In the genomic region with DNA sequence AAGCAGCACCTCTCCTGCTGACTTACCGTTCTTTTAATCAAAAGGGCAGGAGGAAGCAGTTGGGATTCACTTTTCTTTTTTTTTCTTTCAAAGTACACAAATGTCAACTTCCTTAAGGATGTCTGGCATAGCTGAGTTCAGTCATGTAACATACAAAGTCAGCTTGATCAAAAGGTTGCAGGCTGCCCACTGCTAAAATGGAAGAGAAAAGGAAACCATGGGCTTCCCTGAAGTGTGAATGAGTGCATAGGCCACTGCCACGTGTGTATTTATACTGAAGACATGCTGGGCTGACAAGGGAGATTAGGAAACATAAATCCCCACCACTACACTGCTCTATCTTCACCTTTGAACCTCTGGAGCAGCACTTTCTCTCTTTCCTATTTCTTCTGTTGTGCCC, we compare ENCODE assay signal across 14 cellular contexts.
"Had no signal": no experiment of that assay in that cellular context is flagged by ENCODE, and none has a peak within 500 bp of the region (broad histone marks: within the 10 kb centered on the region; RNA-seq: fewer than 3 reads in every experiment).

No MANE protein-coding gene starts in this region.

- H3K36me3 ChIP-seq: lower lobe of right lung, thyroid gland, uterus had no signal

- H3K27ac ChIP-seq: hepatocyte, lower lobe of right lung, thyroid gland, uterus had no signal

- H3K27me3 Mint-ChIP-seq: activated naive CD4-positive, alpha-beta T cell treated with anti-CD3 and anti-CD28 coated beads, Interleukin-2, amount 50 U/mL, for 24 hours; brain had no signal

- H3K79me2 ChIP-seq: hepatocyte had no signal

- H3K9me3 Mint-ChIP-seq: activated naive CD4-positive, alpha-beta T cell treated with anti-CD3 and anti-CD28 coated beads, Interleukin-2, amount 50 U/mL, for 24 hours; brain; nephron progenitor cell; T-helper 2 cell treated with Interferon-gamma antibody and Interleukin-4, amounts not matched to agents 5 μg/mL and 100 μg/mL, for 36 hours had no signal

- H3K4me1 ChIP-seq: uterus had no signal

- H3K4me3 ChIP-seq: hepatocyte, lower lobe of right lung, smooth muscle cell, thyroid gland, uterus had no signal

- H3K4me3 Mint-ChIP-seq: activated naive CD4-positive, alpha-beta T cell treated with anti-CD3 and anti-CD28 coated beads, Interleukin-2, amount 50 U/mL, for 24 hours; brain; nephron progenitor cell; T-helper 2 cell treated with Interferon-gamma antibody and Interleukin-4, amounts not matched to agents 5 μg/mL and 100 μg/mL, for 36 hours had no signal

- H3K27ac Mint-ChIP-seq: activated naive CD4-positive, alpha-beta T cell treated with anti-CD3 and anti-CD28 coated beads, Interleukin-2, amount 50 U/mL, for 24 hours; T-helper 2 cell treated with Interferon-gamma antibody and Interleukin-4, amounts not matched to agents 5 μg/mL and 100 μg/mL, for 36 hours had no signal

- H3K9me3 ChIP-seq: lower lobe of right lung, thyroid gland, uterus had no signal

- H3K27me3 ChIP-seq: hepatocyte, thyroid gland, uterus had no signal

- H3K36me3 Mint-ChIP-seq: brain had no signal

- H2AFZ ChIP-seq: hepatocyte had no signal

- H3K4me2 ChIP-seq: hepatocyte, smooth muscle cell had no signal

- DNase-seq: activated CD4-positive, alpha-beta T cell treated with anti-CD3 and anti-CD28 coated beads, Interleukin-2, amount 50 U/mL, for 4 hours; activated CD4-positive, CD25-positive, alpha-beta regulatory T cell treated with anti-CD3 and anti-CD28 coated beads, Interleukin-2, amount 50 U/mL, for 72 hours; activated effector memory CD4-positive, alpha-beta T cell treated with Interleukin-2 at 50 U/mL for 16 hours; activated T-cell treated with anti-CD3 and anti-CD28 coated beads, Interleukin-2, amount 50 U/mL, for 1 hour; lower lobe of right lung; nephron progenitor cell; retina; thyroid gland; uterus had no signal

- ATAC-seq: lower lobe of right lung had no signal

- H3K4me1 Mint-ChIP-seq: activated naive CD4-positive, alpha-beta T cell treated with anti-CD3 and anti-CD28 coated beads, Interleukin-2, amount 50 U/mL, for 24 hours had no signal
